8 cellular contexts compared by ENCODE assay signal in the genomic region with DNA sequence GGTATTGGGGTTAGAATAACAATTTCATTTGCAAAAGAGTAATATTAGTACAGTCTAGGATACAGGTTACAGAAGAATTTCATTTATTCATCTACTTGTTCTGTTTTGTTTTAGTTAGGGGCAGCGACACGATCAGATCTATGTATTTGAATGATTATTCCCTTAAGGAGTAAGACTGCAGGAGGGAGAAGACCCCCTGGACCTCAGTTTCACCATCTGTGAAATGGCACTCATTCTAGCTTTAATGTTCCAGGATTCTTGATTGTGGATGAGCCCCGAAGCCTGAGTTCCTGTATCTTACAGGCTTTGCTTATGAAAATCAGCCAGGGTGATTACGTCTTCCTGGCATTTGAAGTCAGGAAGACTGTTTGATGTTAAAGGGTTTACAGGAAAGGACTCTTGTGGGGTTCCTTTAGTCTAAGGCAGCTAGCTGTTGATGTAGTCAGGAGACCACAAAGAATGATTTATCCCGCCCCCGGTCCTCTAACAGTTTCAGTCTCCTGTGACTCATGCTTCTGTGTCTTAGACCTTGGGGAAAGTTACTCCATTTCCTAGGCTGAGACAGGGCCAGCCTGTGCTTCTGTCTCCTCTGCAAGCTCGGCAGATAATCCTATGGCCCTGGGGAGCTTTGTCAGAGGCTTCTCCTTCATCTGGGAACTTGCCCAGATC. TPM values are rescaled to one million over a fixed set of nuclear protein-coding genes. Genes with fewer than 3 reads are reported as not detected.
A peak's percentile ranks its signal among the peaks of the same experiment; 100 is the strongest.
DNase-seq lines count a peak whose midpoint lies in the region; ATAC-seq, FAIRE-seq and TF ChIP-seq lines count a peak whose summit lies in the region.

No MANE protein-coding gene starts in this region.

- H2AFZ ChIP-seq in MM.1S (ENCODE audit: low read length): no peak overlapping the region

- H3K36me3 ChIP-seq in MM.1S (replicated peaks; ENCODE audit: insufficient read depth, low read length) (no peaks in the 10 kb centered on the region), pancreas (no peaks in the 10 kb centered on the region)

- no peaks in the 10 kb centered on the region for H3K79me2 ChIP-seq in MM.1S (ENCODE audit: low read length)

- POLR2A ChIA-PET in activated CD8-positive, alpha-beta T cell treated with anti-CD3 and anti-CD28 coated beads, Interleukin-2, amount 10 ng/mL, durations not matched to agents 7 days and 5 days (lab: Charles Lee): interaction anchor here (0.7 to 2.9 kb wide), 5 partner anchors 31 to 102 kb away, joined by 3 to 13 read pairs (median 5); a partner anchor contains a TSS

- intact Hi-C loops in pancreas (cut with DNase I): loop anchor here in 1 of 3 donors (10.0 kb wide), 1 partner anchor 55 kb away; a partner anchor contains a TSS

- H4K20me1 ChIP-seq in MM.1S (ENCODE audit: insufficient read depth, low read length): no peaks in the 10 kb centered on the region

- no peak for TF ChIP-seq CTCF in MM.1S (IDR thresholded peaks at IDR 0.05; ENCODE audit: low read length)
- TF ChIP-seq CTCF in epithelial cell of proximal tubule (conservative IDR thresholded peaks at IDR 0.05; ENCODE audit: low read depth, low read length): no peak
- TF ChIP-seq CTCF in pancreas (IDR thresholded peaks at IDR 0.05): no peak

- peaks cover 50% of the 10 kb centered on the region for H3K4me1 Mint-ChIP-seq in activated CD8-positive, alpha-beta T cell treated with anti-CD3 and anti-CD28 coated beads, Interleukin-2, amount 10 ng/mL, durations not matched to agents 7 days and 5 days (ENCODE audit: low read depth)

- ATAC-seq in activated CD8-positive, alpha-beta T cell treated with anti-CD3 and anti-CD28 coated beads, Interleukin-2, amount 10 ng/mL, durations not matched to agents 7 days and 5 days: peak; percentile 98
- peak in 3 of 4 donors; percentile 69 to 87 (median 86) for ATAC-seq in pancreas
- ATAC-seq in left lobe of liver: no peak

- peak overlapping the region; percentile 54 for H3K4me3 Mint-ChIP-seq in activated CD8-positive, alpha-beta T cell treated with anti-CD3 and anti-CD28 coated beads, Interleukin-2, amount 10 ng/mL, durations not matched to agents 7 days and 5 days

- peaks cover 5% of the 10 kb centered on the region for H3K9me3 Mint-ChIP-seq in activated CD8-positive, alpha-beta T cell treated with anti-CD3 and anti-CD28 coated beads, Interleukin-2, amount 10 ng/mL, durations not matched to agents 7 days and 5 days (ENCODE audit: insufficient read depth)

- H3K9ac ChIP-seq in MM.1S (ENCODE audit: low read length): no peak overlapping the region

- peak overlapping the region; percentile 86 for H3K27ac Mint-ChIP-seq in activated CD8-positive, alpha-beta T cell treated with anti-CD3 and anti-CD28 coated beads, Interleukin-2, amount 10 ng/mL, durations not matched to agents 7 days and 5 days

- 78 to 80% methylated on average over 7 of the region's 7 CpGs for WGBS in pancreas, 2 donors

- H3F3A ChIP-seq in MM.1S (ENCODE audit: insufficient read depth, low read length): no peaks in the 10 kb centered on the region

- H3K9me3 ChIP-seq in MM.1S (replicated peaks; ENCODE audit: insufficient read depth, low read length) (no peaks in the 10 kb centered on the region), pancreas (no peaks in the 10 kb centered on the region)

- no peaks in the 10 kb centered on the region for H3K27me3 Mint-ChIP-seq in activated CD8-positive, alpha-beta T cell treated with anti-CD3 and anti-CD28 coated beads, Interleukin-2, amount 10 ng/mL, durations not matched to agents 7 days and 5 days (ENCODE audit: low read depth)

- H3K4me1 ChIP-seq in MM.1S (ENCODE audit: low read length) (no peaks in the 10 kb centered on the region), pancreas (peaks cover 0 to 20% (median 15%) of the 10 kb centered on the region in 3 donors)

- H3K27ac ChIP-seq in MM.1S (ENCODE audit: low read length): no peak overlapping the region
- peak overlapping the region in 2 of 4 donors; percentile 40 to 51 for H3K27ac ChIP-seq in pancreas

- H3K9me2 ChIP-seq in MM.1S (replicated peaks; ENCODE audit: insufficient read depth, low read length): no peaks in the 10 kb centered on the region

- no peak overlapping the region for H3K4me2 ChIP-seq in MM.1S (ENCODE audit: low read depth, low read length)

- H3K27me3 ChIP-seq in MM.1S (replicated peaks; ENCODE audit: insufficient read depth, low read length) (no peaks in the 10 kb centered on the region), pancreas (no peaks in the 10 kb centered on the region)

- CTCF ChIA-PET in activated CD8-positive, alpha-beta T cell treated with anti-CD3 and anti-CD28 coated beads, Interleukin-2, amount 10 ng/mL, durations not matched to agents 7 days and 5 days (lab: Charles Lee): interaction anchor here (0.6 to 4.8 kb wide), 9 partner anchors 9 to 230 kb away, joined by 3 to 39 read pairs (median 5); a partner anchor contains a TSS

- H3K4me3 ChIP-seq in MM.1S (ENCODE audit: low read length): no peak overlapping the region
- H3K4me3 ChIP-seq in epithelial cell of proximal tubule (ENCODE audit: low read depth, low read length): peak overlapping the region; percentile 22
- no peak overlapping the region for H3K4me3 ChIP-seq in pancreas

- FAIRE-seq in pancreas (lab: Jason Lieb, UNC): no peak

- DNase-seq in GM04504 (ENCODE audit: low read depth) (peak; percentile 96), HCEC 1CT (peak; percentile 99), MM.1S (peak; percentile 16), epithelial cell of proximal tubule (ENCODE audit: low read depth) (peak; percentile 74), pancreas (peak in 2 of 6 donors; percentile 24 to 26), left lobe of liver (ENCODE audit: low spot score) (no peak), NCI-H1092 treated with DMSO at 0.1 percent for 48 hours (lab: John Stamatoyannopoulos, UW) (no peak)
- peak; percentile 78 for DNase-seq in activated CD8-positive, alpha-beta T cell treated with anti-CD3 and anti-CD28 coated beads, Interleukin-2, amount 10 ng/mL, durations not matched to agents 7 days and 5 days

- peaks cover 58% of the 10 kb centered on the region for H3K36me3 Mint-ChIP-seq in activated CD8-positive, alpha-beta T cell treated with anti-CD3 and anti-CD28 coated beads, Interleukin-2, amount 10 ng/mL, durations not matched to agents 7 days and 5 days (ENCODE audit: low read depth)

RNA-seq across cellular contexts. Expression of a gene that starts 11.5 kb away (rescaled TPM):
- 10 to 100 TPM; 16.4 to 16.7 TPM for total RNA-seq in activated CD8-positive, alpha-beta T cell treated with anti-CD3 and anti-CD28 coated beads, Interleukin-2, amount 10 ng/mL, durations not matched to agents 7 days and 5 days
- total RNA-seq in epithelial cell of proximal tubule (8.8 and 9.5 TPM in 2 replicates), pancreas (10 to 100 TPM; 10.3 to 33.1 (median 14.2) TPM), left lobe of liver (3.6 TPM)
- polyA plus RNA-seq in pancreas: 10 to 100 TPM in 1 of 2 donors, 1 to 10 TPM in 1; 9.7 to 13.3 TPM

RNA-seq across cellular contexts. Expression of a gene that starts 31.3 kb away (rescaled TPM):
- total RNA-seq in activated CD8-positive, alpha-beta T cell treated with anti-CD3 and anti-CD28 coated beads, Interleukin-2, amount 10 ng/mL, durations not matched to agents 7 days and 5 days: 10 to 100 TPM; 35.0 to 35.4 TPM
- total RNA-seq in epithelial cell of proximal tubule (29.0 and 30.2 TPM in 2 replicates), pancreas (10 to 100 TPM; 36.9 to 61.1 (median 45.3) TPM), left lobe of liver (23.1 TPM)
- polyA plus RNA-seq in pancreas: 10 to 100 TPM; 13.8 to 21.5 TPM

RNA-seq across cellular contexts. Expression of a gene that starts 56.2 kb away (rescaled TPM):
- 1 to 10 TPM; 3.0 to 4.1 TPM for total RNA-seq in activated CD8-positive, alpha-beta T cell treated with anti-CD3 and anti-CD28 coated beads, Interleukin-2, amount 10 ng/mL, durations not matched to agents 7 days and 5 days
- total RNA-seq in epithelial cell of proximal tubule (not detected in 2 replicates), pancreas (under 1 TPM in 1 of 6 donors, not detected in 5; 0.09 TPM), left lobe of liver (not detected)
- under 1 TPM in 1 of 2 donors, not detected in 1; 0.07 TPM for polyA plus RNA-seq in pancreas

Comparison
In these comparisons a context has a peak if more than half of its experiments do, and no peak if none do; other contexts are left out.
1. DNase-seq: peak in GM04504 (single experiment), HCEC 1CT (single experiment), MM.1S (single experiment), activated CD8-positive, alpha-beta T cell treated with anti-CD3 and anti-CD28 coated beads, Interleukin-2, amount 10 ng/mL, durations not matched to agents 7 days and 5 days (single experiment) and epithelial cell of proximal tubule (single experiment); none in left lobe of liver (single experiment) and NCI-H1092 treated with DMSO at 0.1 percent for 48 hours (single experiment).